23 cellular contexts compared by ENCODE assay signal in genomic region chr11:62430350-62430749, GRCh38. TPM values are rescaled to one million over a fixed set of nuclear protein-coding genes. Genes with fewer than 3 reads are reported as not detected.
DNase-seq lines count a peak whose midpoint lies in the region; ATAC-seq and TF ChIP-seq lines count a peak whose summit lies in the region.
"Had no signal": no experiment of that assay in that cellular context is flagged by ENCODE, and none has a peak within 500 bp of the region (broad histone marks: within the 10 kb centered on the region; RNA-seq: fewer than 3 reads in every experiment).

No MANE protein-coding gene starts in this region.

- H4K5ac ChIP-seq in H9 (ENCODE audit: insufficient read length, low read depth, low read length): no peak overlapping the region

- no peak overlapping the region for H3K4ac ChIP-seq in H9 (ENCODE audit: low read depth, low read length)

- H3K9me3 Mint-ChIP-seq in activated CD8-positive, alpha-beta memory T cell treated with anti-CD3 and anti-CD28 coated beads, Interleukin-2, amount 10 ng/mL, durations not matched to agents 7 days and 5 days (ENCODE audit: low read depth): no peaks in the 10 kb centered on the region
- no peaks in the 10 kb centered on the region for H3K9me3 Mint-ChIP-seq in activated T-helper 17 cell treated with anti-CD3 and anti-CD28 coated beads, Interleukin-2, amount 50 U/mL, for 72 hours
- H3K9me3 Mint-ChIP-seq in H9: peaks cover 2 to 4% of the 10 kb centered on the region in 2 experiments; a peak in 4 of 5 replicates
- H3K9me3 Mint-ChIP-seq: CD8-positive, alpha-beta T cell; stimulated activated naive B cell treated with anti-CD40 and anti-IgM and Interleukin-4, amounts not matched to agents 10 μg/mL and 1 μg/mL and 100 μg/mL, for 72 hours had no signal

- CTCF ChIA-PET in activated CD8-positive, alpha-beta memory T cell treated with anti-CD3 and anti-CD28 coated beads, Interleukin-2, amount 10 ng/mL, durations not matched to agents 7 days and 5 days (lab: Charles Lee): interaction anchor here (7.2 to 10.7 kb wide), 2 partner anchors 112 to 129 kb away, joined by 207 to 252 read pairs; no protein-coding TSS in a partner anchor

- H3T11ph ChIP-seq in H9 (ENCODE audit: low read length): no peak overlapping the region

- H4K91ac ChIP-seq in H9 (ENCODE audit: insufficient read length, low read depth, low read length): no peak overlapping the region

- H3K27me3 ChIP-seq in muscle layer of colon (ENCODE audit: control insufficient read depth in 1 of 2, insufficient read depth in 2 of 2, low read length in 2 of 2): no peaks in the 10 kb centered on the region
- H3K27me3 ChIP-seq in uterus: no peaks in the 10 kb centered on the region
- no peaks in the 10 kb centered on the region for H3K27me3 ChIP-seq in H9 (ENCODE audit: insufficient read depth, low read length)
- H3K27me3 ChIP-seq: hepatocyte, tibial artery had no signal

- intact Hi-C loops in uterus (cut with DNase I; ENCODE audit: low total_unique reads): no loop called here
- intact Hi-C loops in Right ventricle myocardium inferior (cut with DNase I): no loop called here

- no peaks in the 10 kb centered on the region for H3K36me3 Mint-ChIP-seq in activated CD8-positive, alpha-beta memory T cell treated with anti-CD3 and anti-CD28 coated beads, Interleukin-2, amount 10 ng/mL, durations not matched to agents 7 days and 5 days
- H3K36me3 Mint-ChIP-seq in activated T-helper 17 cell treated with anti-CD3 and anti-CD28 coated beads, Interleukin-2, amount 50 U/mL, for 72 hours (ENCODE audit: low read depth): no peaks in the 10 kb centered on the region
- H3K36me3 Mint-ChIP-seq in H9 (ENCODE audit: insufficient read depth in 1 of 3, low read depth in 3 of 3): peaks cover 0 to 4% (median 0%) of the 10 kb centered on the region in 3 experiments; a peak in 1 of 7 replicates
- H3K36me3 Mint-ChIP-seq: CD8-positive, alpha-beta T cell; stimulated activated naive B cell treated with anti-CD40 and anti-IgM and Interleukin-4, amounts not matched to agents 10 μg/mL and 1 μg/mL and 100 μg/mL, for 72 hours; WTC11 had no signal

- H4K8ac ChIP-seq in H9 (replicated peaks; ENCODE audit: insufficient read length, low read depth, low read length): no peak overlapping the region

- no peak overlapping the region for H3K18ac ChIP-seq in H9 (ENCODE audit: insufficient read length, low read depth, low read length)

- TF ChIP-seq CTCF in uterus (IDR thresholded peaks at IDR 0.05) (no peak), H9 (conservative IDR thresholded peaks at IDR 0.05) (no peak)

- no peaks in the 10 kb centered on the region for H4K20me1 ChIP-seq in H9 (ENCODE audit: control insufficient read depth, insufficient read depth, insufficient read length)

- TF ChIP-seq POLR2A in uterus (IDR thresholded peaks at IDR 0.05): no peak

- H2AFZ ChIP-seq in H9 (ENCODE audit: low read length): no peak overlapping the region
- H2AFZ ChIP-seq: hepatocyte had no signal

- H3K14ac ChIP-seq in H9 (ENCODE audit: insufficient read depth, low read length): no peak overlapping the region; the same call in 1 of the 2 replicates

- peak overlapping the region; percentile 10 for H3K27ac Mint-ChIP-seq in activated CD8-positive, alpha-beta memory T cell treated with anti-CD3 and anti-CD28 coated beads, Interleukin-2, amount 10 ng/mL, durations not matched to agents 7 days and 5 days
- H3K27ac Mint-ChIP-seq in activated T-helper 17 cell treated with anti-CD3 and anti-CD28 coated beads, Interleukin-2, amount 50 U/mL, for 72 hours: peak overlapping the region; percentile 35
- no peak overlapping the region for H3K27ac Mint-ChIP-seq in H9
- H3K27ac Mint-ChIP-seq: CD8-positive, alpha-beta T cell; stimulated activated naive B cell treated with anti-CD40 and anti-IgM and Interleukin-4, amounts not matched to agents 10 μg/mL and 1 μg/mL and 100 μg/mL, for 72 hours; WTC11 had no signal

- H3K27me3 Mint-ChIP-seq in activated CD8-positive, alpha-beta memory T cell treated with anti-CD3 and anti-CD28 coated beads, Interleukin-2, amount 10 ng/mL, durations not matched to agents 7 days and 5 days: no peaks in the 10 kb centered on the region
- no peaks in the 10 kb centered on the region for H3K27me3 Mint-ChIP-seq in activated T-helper 17 cell treated with anti-CD3 and anti-CD28 coated beads, Interleukin-2, amount 50 U/mL, for 72 hours
- peaks cover 25% of the 10 kb centered on the region for H3K27me3 Mint-ChIP-seq in H9 (ENCODE audit: low read depth)

- no peak overlapping the region for H3K4me2 ChIP-seq in H9 (ENCODE audit: insufficient read depth, insufficient read length, low read length)

- peaks cover 74% of the 10 kb centered on the region for H3K4me1 ChIP-seq in muscle layer of colon (ENCODE audit: insufficient read depth, low read length)
- H3K4me1 ChIP-seq in uterus: peaks cover 0 to 28% of the 10 kb centered on the region in 2 donors
- H3K4me1 ChIP-seq in H9 (ENCODE audit: insufficient read depth, low read length): 0 out of 2 replicates have a peak, but pooled peaks cover 3% of the 10 kb centered on the region

- H3K79me1 ChIP-seq in H9 (ENCODE audit: insufficient read depth, low read depth, low read length, poor library complexity, severe bottlenecking): no peaks in the 10 kb centered on the region

- WGBS in H9 (ENCODE audit: extremely low coverage, insufficient read length, low lambda C conversion rate): no CpG with 5 or more reads among the region's 5 CpGs

- no peak for ATAC-seq in activated CD8-positive, alpha-beta memory T cell treated with anti-CD3 and anti-CD28 coated beads, Interleukin-2, amount 10 ng/mL, durations not matched to agents 7 days and 5 days
- ATAC-seq in activated T-helper 17 cell treated with anti-CD3 and anti-CD28 coated beads, Interleukin-2, amount 50 U/mL, for 72 hours (replicated peaks): no peak
- no peak for ATAC-seq in Right ventricle myocardium inferior
- ATAC-seq: CD8-positive, alpha-beta T cell; stimulated activated naive B cell treated with anti-CD40 and anti-IgM and Interleukin-4, amounts not matched to agents 10 μg/mL and 1 μg/mL and 100 μg/mL, for 72 hours; WTC11 had no signal

- no peak overlapping the region for H3K56ac ChIP-seq in H9 (ENCODE audit: insufficient read length, low read depth, low read length)

- no peak overlapping the region for H3K23ac ChIP-seq in H9 (ENCODE audit: insufficient read length, low read depth, low read length)

- no peaks in the 10 kb centered on the region for H3K23me2 ChIP-seq in H9 (ENCODE audit: insufficient read length, low read depth, low read length, poor library complexity, severe bottlenecking)

- no peak overlapping the region for H3K4me3 ChIP-seq in muscle layer of colon (ENCODE audit: low read depth in 1 of 2, low read length in 2 of 2)
- H3K4me3 ChIP-seq in uterus: no peak overlapping the region
- H3K4me3 ChIP-seq: hepatocyte, tibial artery had no signal

- H2BK5ac ChIP-seq in H9 (ENCODE audit: insufficient read length, low read length): no peak overlapping the region

- H3K36me3 ChIP-seq in muscle layer of colon (ENCODE audit: insufficient read depth, low read length) (no peaks in the 10 kb centered on the region), uterus (no peaks in the 10 kb centered on the region)
- H3K36me3 ChIP-seq: tibial artery had no signal

- no peaks in the 10 kb centered on the region for H3K79me2 ChIP-seq in H9 (ENCODE audit: insufficient read depth, low read length)
- H3K79me2 ChIP-seq: hepatocyte had no signal

- H3K4me1 Mint-ChIP-seq in activated CD8-positive, alpha-beta memory T cell treated with anti-CD3 and anti-CD28 coated beads, Interleukin-2, amount 10 ng/mL, durations not matched to agents 7 days and 5 days: peaks cover 79% of the 10 kb centered on the region
- peaks cover 23% of the 10 kb centered on the region for H3K4me1 Mint-ChIP-seq in activated T-helper 17 cell treated with anti-CD3 and anti-CD28 coated beads, Interleukin-2, amount 50 U/mL, for 72 hours
- peaks cover 21 to 26% of the 10 kb centered on the region in 2 experiments for H3K4me1 Mint-ChIP-seq in H9

- H2BK15ac ChIP-seq in H9 (ENCODE audit: low read depth, low read length): no peak overlapping the region

- peak overlapping the region; percentile 89 for H3K27ac ChIP-seq in muscle layer of colon (ENCODE audit: low read depth, low read length)
- peak overlapping the region; percentile 85 to 90 for H3K27ac ChIP-seq in uterus
- H3K27ac ChIP-seq in H9 (ENCODE audit: insufficient read length, low read depth, low read length): no peak overlapping the region
- H3K27ac ChIP-seq: tibial artery had no signal

- H3K4me3 Mint-ChIP-seq in activated CD8-positive, alpha-beta memory T cell treated with anti-CD3 and anti-CD28 coated beads, Interleukin-2, amount 10 ng/mL, durations not matched to agents 7 days and 5 days: no peak overlapping the region
- no peak overlapping the region for H3K4me3 Mint-ChIP-seq in activated T-helper 17 cell treated with anti-CD3 and anti-CD28 coated beads, Interleukin-2, amount 50 U/mL, for 72 hours
- H3K4me3 Mint-ChIP-seq in H9: no peak overlapping the region
- H3K4me3 Mint-ChIP-seq: CD8-positive, alpha-beta T cell; stimulated activated naive B cell treated with anti-CD40 and anti-IgM and Interleukin-4, amounts not matched to agents 10 μg/mL and 1 μg/mL and 100 μg/mL, for 72 hours; WTC11 had no signal

- H3K9ac ChIP-seq in muscle layer of colon (ENCODE audit: low read length) (no peak overlapping the region), H9 (ENCODE audit: extremely low read depth, insufficient read length, low read length) (no peak overlapping the region)

- H2BK120ac ChIP-seq in H9 (ENCODE audit: low read depth, low read length, poor library complexity, severe bottlenecking): no peak overlapping the region

- no peak overlapping the region for H2BK20ac ChIP-seq in H9 (ENCODE audit: low read depth, low read length, poor library complexity, severe bottlenecking)

- no peaks in the 10 kb centered on the region for H3K9me3 ChIP-seq in muscle layer of colon (ENCODE audit: low read length)
- H3K9me3 ChIP-seq in uterus: no peaks in the 10 kb centered on the region
- H3K9me3 ChIP-seq in H9 (ENCODE audit: control insufficient read depth, low read depth, low read length): no peaks in the 10 kb centered on the region
- H3K9me3 ChIP-seq: tibial artery had no signal

- DNase-seq in activated CD8-positive, alpha-beta memory T cell treated with anti-CD3 and anti-CD28 coated beads, Interleukin-2, amount 10 ng/mL, durations not matched to agents 7 days and 5 days: no peak
- no peak for DNase-seq in activated CD8-positive, alpha-beta memory T cell treated with anti-CD3 and anti-CD28 coated beads for 24 hours
- DNase-seq in uterus (no peak), H9 (no peak), NCI-H524 treated with DMSO at 0.1 percent for 48 hours (lab: John Stamatoyannopoulos, UW) (no peak), Right ventricle myocardium inferior (ENCODE audit: missing footprints) (no peak)
- DNase-seq: amniotic stem cell; CD8-positive, alpha-beta T cell; DND-41; effector memory CD4-positive, alpha-beta T cell; mammary epithelial cell; NCI-H1105; NCI-H526 treated with DMSO at 0.1 percent for 48 hours; stimulated activated naive B cell treated with anti-CD40 and anti-IgM and Interleukin-4, amounts not matched to agents 10 μg/mL and 1 μg/mL and 100 μg/mL, for 72 hours; tibial artery had no signal

- H2BK12ac ChIP-seq in H9 (ENCODE audit: insufficient read length, low read depth, low read length): no peak overlapping the region

- H2AK5ac ChIP-seq in H9 (ENCODE audit: insufficient read length, low read length): no peak overlapping the region

RNA-seq across cellular contexts. Expression of gene SCGB1A1, which starts 11.5 kb away (rescaled TPM):
- not detected for total RNA-seq in activated CD8-positive, alpha-beta memory T cell treated with anti-CD3 and anti-CD28 coated beads, Interleukin-2, amount 10 ng/mL, durations not matched to agents 7 days and 5 days
- total RNA-seq in activated T-helper 17 cell treated with anti-CD3 and anti-CD28 coated beads, Interleukin-2, amount 50 U/mL, for 72 hours: not detected
- not detected for total RNA-seq in uterus
- not detected in 2 replicates for total RNA-seq in H9 (2021)
- not detected for total RNA-seq in Right ventricle myocardium inferior
- total RNA-seq: A673; activated CD8-positive, alpha-beta memory T cell treated with anti-CD3 and anti-CD28 coated beads for 36 hours; CD8-positive, alpha-beta T cell; hepatocyte; mammary epithelial cell; renal cortical epithelial cell; T-helper 2 cell treated with Interferon-gamma antibody and Interleukin-4, amounts not matched to agents 100 ng/mL and 5 ng/mL, for 36 hours had no signal

Comparison
In these comparisons a context has a peak if more than half of its experiments do, and no peak if none do; other contexts are left out.
1. H3K27ac Mint-ChIP-seq: peak in activated CD8-positive, alpha-beta memory T cell treated with anti-CD3 and anti-CD28 coated beads, Interleukin-2, amount 10 ng/mL, durations not matched to agents 7 days and 5 days (single experiment) and activated T-helper 17 cell treated with anti-CD3 and anti-CD28 coated beads, Interleukin-2, amount 50 U/mL, for 72 hours (single experiment); none in H9 (0 of 3).